Comparison of ENCODE assay signal across 1 cellular context in the genomic region with DNA sequence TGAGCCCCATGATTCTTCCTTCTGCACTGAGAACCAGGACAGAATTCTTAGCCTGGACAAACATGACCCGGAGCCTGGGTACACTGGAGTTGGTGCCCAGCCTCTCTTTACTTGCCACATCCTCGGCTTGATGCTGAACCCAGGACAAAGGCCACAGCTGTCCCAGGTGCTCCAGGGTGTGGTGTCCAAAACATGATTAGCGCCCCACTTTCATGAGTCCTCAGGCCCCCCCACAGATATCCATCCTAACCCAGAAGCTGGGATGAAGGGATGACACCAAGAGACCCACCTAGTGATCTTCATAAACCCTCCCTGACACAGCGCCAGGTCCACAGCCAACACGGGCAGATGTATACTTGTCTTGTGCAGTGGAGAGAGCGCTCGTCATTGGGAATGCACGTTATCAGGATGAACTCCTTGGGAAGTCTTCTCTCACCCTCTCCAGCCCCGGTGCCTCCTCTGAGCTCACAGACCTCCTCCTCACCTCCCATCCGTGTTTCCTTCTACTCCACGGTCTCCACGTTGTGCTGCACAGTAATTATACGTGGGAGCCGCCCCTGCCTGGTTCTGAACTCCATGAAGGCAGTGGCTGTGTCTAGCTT.
TF ChIP-seq lines count a peak whose summit lies in the region.

No MANE protein-coding gene starts in this region.

TF ChIP-seq in GM23338, 12 proteins besides CTCF, POLR2A, EP300 and RAD21:
- TF ChIP-seq, protein P1, sequence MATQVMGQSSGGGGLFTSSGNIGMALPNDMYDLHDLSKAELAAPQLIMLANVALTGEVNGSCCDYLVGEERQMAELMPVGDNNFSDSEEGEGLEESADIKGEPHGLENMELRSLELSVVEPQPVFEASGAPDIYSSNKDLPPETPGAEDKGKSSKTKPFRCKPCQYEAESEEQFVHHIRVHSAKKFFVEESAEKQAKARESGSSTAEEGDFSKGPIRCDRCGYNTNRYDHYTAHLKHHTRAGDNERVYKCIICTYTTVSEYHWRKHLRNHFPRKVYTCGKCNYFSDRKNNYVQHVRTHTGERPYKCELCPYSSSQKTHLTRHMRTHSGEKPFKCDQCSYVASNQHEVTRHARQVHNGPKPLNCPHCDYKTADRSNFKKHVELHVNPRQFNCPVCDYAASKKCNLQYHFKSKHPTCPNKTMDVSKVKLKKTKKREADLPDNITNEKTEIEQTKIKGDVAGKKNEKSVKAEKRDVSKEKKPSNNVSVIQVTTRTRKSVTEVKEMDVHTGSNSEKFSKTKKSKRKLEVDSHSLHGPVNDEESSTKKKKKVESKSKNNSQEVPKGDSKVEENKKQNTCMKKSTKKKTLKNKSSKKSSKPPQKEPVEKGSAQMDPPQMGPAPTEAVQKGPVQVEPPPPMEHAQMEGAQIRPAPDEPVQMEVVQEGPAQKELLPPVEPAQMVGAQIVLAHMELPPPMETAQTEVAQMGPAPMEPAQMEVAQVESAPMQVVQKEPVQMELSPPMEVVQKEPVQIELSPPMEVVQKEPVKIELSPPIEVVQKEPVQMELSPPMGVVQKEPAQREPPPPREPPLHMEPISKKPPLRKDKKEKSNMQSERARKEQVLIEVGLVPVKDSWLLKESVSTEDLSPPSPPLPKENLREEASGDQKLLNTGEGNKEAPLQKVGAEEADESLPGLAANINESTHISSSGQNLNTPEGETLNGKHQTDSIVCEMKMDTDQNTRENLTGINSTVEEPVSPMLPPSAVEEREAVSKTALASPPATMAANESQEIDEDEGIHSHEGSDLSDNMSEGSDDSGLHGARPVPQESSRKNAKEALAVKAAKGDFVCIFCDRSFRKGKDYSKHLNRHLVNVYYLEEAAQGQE (IDR thresholded peaks at IDR 0.05; ENCODE audit: unreplicated experiment) = no peak
- TF ChIP-seq JUNB (IDR thresholded peaks at IDR 0.05; ENCODE audit: unreplicated experiment) (no peak), STAT1 (IDR thresholded peaks at IDR 0.05; ENCODE audit: unreplicated experiment) (no peak), NANOG (IDR thresholded peaks at IDR 0.05; ENCODE audit: borderline replicate concordance) (no peak), POLR2AphosphoS5 (IDR thresholded peaks at IDR 0.05; ENCODE audit: low read depth) (no peak)
- TF ChIP-seq, protein P2, sequence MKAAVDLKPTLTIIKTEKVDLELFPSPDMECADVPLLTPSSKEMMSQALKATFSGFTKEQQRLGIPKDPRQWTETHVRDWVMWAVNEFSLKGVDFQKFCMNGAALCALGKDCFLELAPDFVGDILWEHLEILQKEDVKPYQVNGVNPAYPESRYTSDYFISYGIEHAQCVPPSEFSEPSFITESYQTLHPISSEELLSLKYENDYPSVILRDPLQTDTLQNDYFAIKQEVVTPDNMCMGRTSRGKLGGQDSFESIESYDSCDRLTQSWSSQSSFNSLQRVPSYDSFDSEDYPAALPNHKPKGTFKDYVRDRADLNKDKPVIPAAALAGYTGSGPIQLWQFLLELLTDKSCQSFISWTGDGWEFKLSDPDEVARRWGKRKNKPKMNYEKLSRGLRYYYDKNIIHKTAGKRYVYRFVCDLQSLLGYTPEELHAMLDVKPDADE (IDR thresholded peaks at IDR 0.05) = no peak
- TF ChIP-seq, protein P3, sequence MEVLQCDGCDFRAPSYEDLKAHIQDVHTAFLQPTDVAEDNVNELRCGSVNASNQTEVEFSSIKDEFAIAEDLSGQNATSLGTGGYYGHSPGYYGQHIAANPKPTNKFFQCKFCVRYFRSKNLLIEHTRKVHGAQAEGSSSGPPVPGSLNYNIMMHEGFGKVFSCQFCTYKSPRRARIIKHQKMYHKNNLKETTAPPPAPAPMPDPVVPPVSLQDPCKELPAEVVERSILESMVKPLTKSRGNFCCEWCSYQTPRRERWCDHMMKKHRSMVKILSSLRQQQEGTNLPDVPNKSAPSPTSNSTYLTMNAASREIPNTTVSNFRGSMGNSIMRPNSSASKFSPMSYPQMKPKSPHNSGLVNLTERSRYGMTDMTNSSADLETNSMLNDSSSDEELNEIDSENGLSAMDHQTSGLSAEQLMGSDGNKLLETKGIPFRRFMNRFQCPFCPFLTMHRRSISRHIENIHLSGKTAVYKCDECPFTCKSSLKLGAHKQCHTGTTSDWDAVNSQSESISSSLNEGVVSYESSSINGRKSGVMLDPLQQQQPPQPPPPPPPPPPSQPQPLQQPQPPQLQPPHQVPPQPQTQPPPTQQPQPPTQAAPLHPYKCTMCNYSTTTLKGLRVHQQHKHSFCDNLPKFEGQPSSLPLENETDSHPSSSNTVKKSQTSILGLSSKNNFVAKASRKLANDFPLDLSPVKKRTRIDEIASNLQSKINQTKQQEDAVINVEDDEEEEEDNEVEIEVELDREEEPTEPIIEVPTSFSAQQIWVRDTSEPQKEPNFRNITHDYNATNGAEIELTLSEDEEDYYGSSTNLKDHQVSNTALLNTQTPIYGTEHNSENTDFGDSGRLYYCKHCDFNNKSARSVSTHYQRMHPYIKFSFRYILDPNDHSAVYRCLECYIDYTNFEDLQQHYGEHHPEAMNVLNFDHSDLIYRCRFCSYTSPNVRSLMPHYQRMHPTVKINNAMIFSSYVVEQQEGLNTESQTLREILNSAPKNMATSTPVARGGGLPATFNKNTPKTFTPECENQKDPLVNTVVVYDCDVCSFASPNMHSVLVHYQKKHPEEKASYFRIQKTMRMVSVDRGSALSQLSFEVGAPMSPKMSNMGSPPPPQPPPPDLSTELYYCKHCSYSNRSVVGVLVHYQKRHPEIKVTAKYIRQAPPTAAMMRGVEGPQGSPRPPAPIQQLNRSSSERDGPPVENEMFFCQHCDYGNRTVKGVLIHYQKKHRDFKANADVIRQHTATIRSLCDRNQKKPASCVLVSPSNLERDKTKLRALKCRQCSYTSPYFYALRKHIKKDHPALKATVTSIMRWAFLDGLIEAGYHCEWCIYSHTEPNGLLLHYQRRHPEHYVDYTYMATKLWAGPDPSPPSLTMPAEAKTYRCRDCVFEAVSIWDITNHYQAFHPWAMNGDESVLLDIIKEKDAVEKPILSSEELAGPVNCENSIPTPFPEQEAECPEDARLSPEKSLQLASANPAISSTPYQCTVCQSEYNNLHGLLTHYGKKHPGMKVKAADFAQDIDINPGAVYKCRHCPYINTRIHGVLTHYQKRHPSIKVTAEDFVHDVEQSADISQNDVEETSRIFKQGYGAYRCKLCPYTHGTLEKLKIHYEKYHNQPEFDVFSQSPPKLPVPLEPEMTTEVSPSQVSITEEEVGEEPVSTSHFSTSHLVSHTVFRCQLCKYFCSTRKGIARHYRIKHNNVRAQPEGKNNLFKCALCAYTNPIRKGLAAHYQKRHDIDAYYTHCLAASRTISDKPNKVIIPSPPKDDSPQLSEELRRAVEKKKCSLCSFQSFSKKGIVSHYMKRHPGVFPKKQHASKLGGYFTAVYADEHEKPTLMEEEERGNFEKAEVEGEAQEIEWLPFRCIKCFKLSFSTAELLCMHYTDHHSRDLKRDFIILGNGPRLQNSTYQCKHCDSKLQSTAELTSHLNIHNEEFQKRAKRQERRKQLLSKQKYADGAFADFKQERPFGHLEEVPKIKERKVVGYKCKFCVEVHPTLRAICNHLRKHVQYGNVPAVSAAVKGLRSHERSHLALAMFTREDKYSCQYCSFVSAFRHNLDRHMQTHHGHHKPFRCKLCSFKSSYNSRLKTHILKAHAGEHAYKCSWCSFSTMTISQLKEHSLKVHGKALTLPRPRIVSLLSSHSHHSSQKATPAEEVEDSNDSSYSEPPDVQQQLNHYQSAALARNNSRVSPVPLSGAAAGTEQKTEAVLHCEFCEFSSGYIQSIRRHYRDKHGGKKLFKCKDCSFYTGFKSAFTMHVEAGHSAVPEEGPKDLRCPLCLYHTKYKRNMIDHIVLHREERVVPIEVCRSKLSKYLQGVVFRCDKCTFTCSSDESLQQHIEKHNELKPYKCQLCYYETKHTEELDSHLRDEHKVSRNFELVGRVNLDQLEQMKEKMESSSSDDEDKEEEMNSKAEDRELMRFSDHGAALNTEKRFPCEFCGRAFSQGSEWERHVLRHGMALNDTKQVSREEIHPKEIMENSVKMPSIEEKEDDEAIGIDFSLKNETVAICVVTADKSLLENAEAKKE (CRISPR knock-in tag; IDR thresholded peaks at IDR 0.05) = no peak
TF ChIP-seq in GM23338: peak in this region for 0.
